8 cellular contexts compared by ENCODE assay signal in the genomic region with DNA sequence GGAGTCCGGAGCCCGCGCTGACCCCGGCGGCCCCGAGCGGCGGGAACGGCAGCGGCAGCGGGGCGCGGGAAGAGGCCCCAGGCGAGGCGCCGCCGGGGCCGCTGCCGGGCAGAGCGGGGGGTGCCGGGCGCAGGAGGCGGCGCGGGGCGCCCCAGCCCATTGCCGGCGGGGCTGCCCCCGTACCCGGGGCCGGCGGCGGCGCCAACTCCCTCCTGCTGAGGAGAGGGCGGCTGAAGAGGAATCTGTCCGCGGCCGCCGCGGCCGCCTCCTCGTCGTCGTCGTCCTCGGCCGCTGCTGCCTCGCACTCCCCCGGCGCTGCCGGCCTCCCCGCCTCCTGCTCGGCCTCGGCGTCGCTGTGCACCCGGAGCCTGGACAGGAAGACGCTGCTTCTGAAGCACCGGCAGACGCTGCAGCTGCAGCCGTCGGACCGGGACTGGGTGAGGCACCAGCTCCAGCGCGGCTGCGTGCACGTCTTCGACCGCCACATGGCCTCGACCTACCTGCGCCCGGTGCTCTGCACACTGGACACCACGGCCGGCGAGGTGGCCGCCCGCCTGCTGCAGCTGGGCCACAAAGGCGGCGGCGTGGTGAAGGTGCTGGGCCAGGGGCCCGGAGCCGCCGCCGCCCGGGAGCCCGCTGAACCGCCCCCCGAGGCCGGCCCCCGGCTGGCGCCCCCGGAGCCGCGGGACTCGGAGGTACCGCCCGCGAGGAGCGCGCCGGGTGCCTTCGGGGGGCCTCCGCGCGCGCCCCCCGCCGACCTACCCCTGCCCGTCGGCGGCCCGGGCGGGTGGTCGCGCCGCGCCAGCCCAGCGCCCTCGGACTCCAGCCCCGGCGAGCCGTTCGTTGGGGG. TPM values are rescaled to one million over a fixed set of nuclear protein-coding genes. Genes with fewer than 3 reads are reported as not detected.
DNase-seq lines count a peak whose midpoint lies in the region; ATAC-seq and TF ChIP-seq lines count a peak whose summit lies in the region.

No MANE protein-coding gene starts in this region.

- no peaks in the 10 kb centered on the region for H3K36me3 ChIP-seq in muscle layer of colon (ENCODE audit: insufficient read depth, low read length)

- no peaks in the 10 kb centered on the region for H3K27me3 ChIP-seq in muscle layer of colon (ENCODE audit: control insufficient read depth in 1 of 2, insufficient read depth in 2 of 2, low read length in 2 of 2)

- H3K9ac ChIP-seq in muscle layer of colon (ENCODE audit: low read length): no peak overlapping the region

- no peak for TF ChIP-seq CTCF in epithelial cell of proximal tubule (conservative IDR thresholded peaks at IDR 0.05; ENCODE audit: low read depth, low read length)

- ATAC-seq in GM18502 (IDR thresholded peaks at IDR 0.05; ENCODE audit: poor library complexity, unreplicated experiment) (peak; percentile 38), HG02943 (IDR thresholded peaks at IDR 0.05; ENCODE audit: low read depth, unreplicated experiment) (peak; percentile 27)

- peaks cover 22% of the 10 kb centered on the region for H3K4me1 ChIP-seq in muscle layer of colon (ENCODE audit: insufficient read depth, low read length)

- peak overlapping the region; percentile 78 for H3K27ac ChIP-seq in muscle layer of colon (ENCODE audit: low read depth, low read length)

- DNase-seq in 8988T: peak; percentile 33
- peak; percentile 45 for DNase-seq in NCI-H526 treated with DMSO at 0.1 percent for 48 hours (lab: John Stamatoyannopoulos, UW)
- peak; percentile 28 for DNase-seq in activated T-cell treated with anti-CD3 and anti-CD28 coated beads for 24 hours (ENCODE audit: low read depth)
- no peak for DNase-seq in epithelial cell of proximal tubule (ENCODE audit: low read depth)
- DNase-seq in stimulated activated naive CD4-positive, alpha-beta T cell treated with Interleukin-2 at 50 U/mL for 16 hours (lab: John Stamatoyannopoulos, UW): peak; percentile 42

- H3K4me3 ChIP-seq in epithelial cell of proximal tubule (ENCODE audit: low read depth, low read length): peak overlapping the region; percentile 66
- peak overlapping the region; percentile 50 to 76 for H3K4me3 ChIP-seq in muscle layer of colon (ENCODE audit: low read depth in 1 of 2, low read length in 2 of 2)

- H3K9me3 ChIP-seq in muscle layer of colon (ENCODE audit: low read length): no peaks in the 10 kb centered on the region

RNA-seq across cellular contexts. Expression of a gene that starts 0.7 kb away (rescaled TPM):
- total RNA-seq in epithelial cell of proximal tubule: 4.7 and 9.0 TPM in 2 replicates
